ENCODE assay signal across 2 cellular contexts in genomic region chr1:150159550-150159949, GRCh38.
TF ChIP-seq lines count a peak whose summit lies in the region.

No MANE protein-coding gene starts in this region.

TF ChIP-seq in liver, 16 proteins besides CTCF, POLR2A, EP300 and RAD21 (continued from another document):
- TF ChIP-seq SP1 (IDR thresholded peaks at IDR 0.05) (no peak), ZBTB33 (IDR thresholded peaks at IDR 0.05) (no peak), YY1 (IDR thresholded peaks at IDR 0.05) (no peak), TAF1 (conservative IDR thresholded peaks at IDR 0.05) (no peak), GABPA (IDR thresholded peaks at IDR 0.05 in 1 of 2, conservative IDR thresholded peaks at IDR 0.05 in 1 of 2) (no peak), HNF4A (conservative IDR thresholded peaks at IDR 0.05) (no peak), HNF4G (IDR thresholded peaks at IDR 0.05) (no peak), NR2F2 (IDR thresholded peaks at IDR 0.05) (no peak), FOXA1 (IDR thresholded peaks at IDR 0.05) (no peak), JUND (IDR thresholded peaks at IDR 0.05) (no peak), MAX (IDR thresholded peaks at IDR 0.05) (no peak)

TF ChIP-seq in HepG2, 621 proteins besides CTCF, POLR2A, EP300 and RAD21 (continued from another document):
- TF ChIP-seq ADNP (CRISPR knock-in tag; IDR thresholded peaks at IDR 0.05) (no peak), ZUFSP (CRISPR knock-in tag; IDR thresholded peaks at IDR 0.05; ENCODE audit: borderline replicate concordance) (no peak), HDAC1 (CRISPR knock-in tag; IDR thresholded peaks at IDR 0.05) (no peak)
